8 cellular contexts compared by ENCODE assay signal in genomic region chr3:60555704-60556340, GRCh38.
DNase-seq lines count a peak whose midpoint lies in the region; ATAC-seq, FAIRE-seq and TF ChIP-seq lines count a peak whose summit lies in the region.

No MANE protein-coding gene starts in this region.

- TF ChIP-seq POLR2A in H1 (IDR thresholded peaks at IDR 0.05; ENCODE audit: control extremely low read depth in 1 of 2, low read depth in 2 of 2, low read length in 2 of 2): no peak

- H3K56ac ChIP-seq in H1 (replicated peaks; ENCODE audit: insufficient read length, low read depth, low read length): no peak overlapping the region

- H2AK5ac ChIP-seq in H1 (ENCODE audit: low read depth, low read length): no peak overlapping the region

- H3K4me1 ChIP-seq in DOHH2 (ENCODE audit: control insufficient read depth, low read length) (peaks cover 64% of the 10 kb centered on the region), H1 (replicated peaks in 1 of 4; ENCODE audit: control insufficient read depth in 3 of 4, insufficient read depth in 4 of 4, low read length in 3 of 4) (peaks cover 0 to 15% (median 9%) of the 10 kb centered on the region in 4 experiments; a peak in 4 of 7 replicates)

- H3K27me3 ChIP-seq in DOHH2 (ENCODE audit: control insufficient read depth, low read length) (no peaks in the 10 kb centered on the region), H1 (replicated peaks in 1 of 4; ENCODE audit: control insufficient read depth in 3 of 4, extremely low read depth in 1 of 4, insufficient read depth in 3 of 4, low read length in 3 of 4) (no peaks in the 10 kb centered on the region; a peak in 1 of 7 replicates)

- H3K79me2 ChIP-seq in DOHH2 (ENCODE audit: control insufficient read depth, low read length) (no peaks in the 10 kb centered on the region), H1 (ENCODE audit: control insufficient read depth in 1 of 2, insufficient read depth in 2 of 2, low read length in 2 of 2) (no peaks in the 10 kb centered on the region)

- no peaks in the 10 kb centered on the region for H3K79me1 ChIP-seq in H1 (ENCODE audit: low read depth, low read length)

- H4K8ac ChIP-seq in H1 (ENCODE audit: extremely low read depth, insufficient read depth, low read length): no peak overlapping the region

- H2BK12ac ChIP-seq in H1 (ENCODE audit: low read depth, low read length): no peak overlapping the region

- peaks cover 20% of the 10 kb centered on the region for H3F3A ChIP-seq in DOHH2 (ENCODE audit: control insufficient read depth, insufficient read depth)

- H2AFZ ChIP-seq in H1 (ENCODE audit: low read length): no peak overlapping the region

- peak in 1 of 2 experiments; percentile 82 for DNase-seq in H1 (ENCODE audit: low read depth in 1 of 2, low spot score in 2 of 2)
- no peak for DNase-seq in NCI-H2029 (lab: John Stamatoyannopoulos, UW)
- DNase-seq in frontal cortex (ENCODE audit: low spot score in 2 of 2): no peak
- DNase-seq in NCI-H2227 (lab: John Stamatoyannopoulos, UW; ENCODE audit: unreplicated experiment): no peak
- DNase-seq in NCI-H524 treated with DMSO at 0.1 percent for 48 hours (lab: John Stamatoyannopoulos, UW): no peak

- H3K9me3 ChIP-seq in DOHH2 (ENCODE audit: control insufficient read depth, insufficient read depth, low read length): peaks cover 3% of the 10 kb centered on the region; the same call in 1 of the 2 replicates
- no peaks in the 10 kb centered on the region; a peak in 1 of 4 replicates for H3K9me3 ChIP-seq in H1 (ENCODE audit: insufficient read depth in 2 of 2, low read depth in 1 of 2, low read length in 1 of 2)

- peak overlapping the region; percentile 71 for H3K4me2 ChIP-seq in DOHH2 (ENCODE audit: low read length)
- H3K4me2 ChIP-seq in H1 (ENCODE audit: insufficient read depth in 1 of 2, low read depth in 2 of 2, low read length in 2 of 2): peak overlapping the region; percentile 26 to 41; a peak in 2 of 4 replicates

- no peak overlapping the region for H2BK15ac ChIP-seq in H1 (ENCODE audit: low read length)

- POLR2A ChIA-PET in H1 (lab: Charles Lee; ENCODE audit: partially characterized antibody): interaction anchor here (0.8 to 1.6 kb wide), 2 partner anchors 10 to 19 kb away, joined by 3 read pairs; no protein-coding TSS in a partner anchor

- H4K5ac ChIP-seq in H1 (ENCODE audit: insufficient read length, low read depth, low read length): no peak overlapping the region

- no peak overlapping the region for H4K91ac ChIP-seq in H1 (replicated peaks; ENCODE audit: insufficient read length, low read length)

- no peak for TF ChIP-seq CTCF in DOHH2 (IDR thresholded peaks at IDR 0.05; ENCODE audit: low read depth, low read length, poor library complexity, severe bottlenecking)
- no peak for TF ChIP-seq CTCF in H1 (IDR thresholded peaks at IDR 0.05; ENCODE audit: control extremely low read depth in 1 of 3, insufficient read depth in 1 of 3, low read depth in 1 of 3, low read length in 3 of 3)

- H3K9ac ChIP-seq in H1 (replicated peaks in 1 of 4; ENCODE audit: extremely low read depth in 1 of 4, low read depth in 3 of 4, low read length in 3 of 4): no peak overlapping the region

- no peak overlapping the region for H2BK120ac ChIP-seq in H1 (replicated peaks; ENCODE audit: low read depth, low read length)

- 11% methylated on average over 4 of the region's 4 CpGs; no CpG with 5 or more reads in 1 of the 2 experiments for WGBS in H1 (ENCODE audit: extremely low coverage in 1 of 2, insufficient coverage in 1 of 2, insufficient read length in 1 of 2, insufficient replicate concordance in 2 of 2, low coverage in 1 of 2, low lambda C conversion rate in 2 of 2, missing lambda C conversion rate in 1 of 2), 2 experiments

- TF ChIP-seq EP300 in H1 (IDR thresholded peaks at IDR 0.05; ENCODE audit: borderline replicate concordance in 1 of 2, low read depth in 2 of 2, low read length in 2 of 2): no peak

- peak overlapping the region; percentile 90 for H3K27ac ChIP-seq in DOHH2 (ENCODE audit: low read depth, low read length)
- H3K27ac ChIP-seq in H1 (ENCODE audit: low read depth, low read length): no peak overlapping the region

- CTCF ChIA-PET in H1 (lab: Charles Lee; ENCODE audit: partially characterized antibody): interaction anchor here (0.6 to 1.4 kb wide), 4 partner anchors 22 to 697 kb away, joined by 3 to 4 read pairs (median 4); no protein-coding TSS in a partner anchor

- H4K20me1 ChIP-seq in DOHH2 (ENCODE audit: control insufficient read depth, insufficient read depth, low read depth, low read length) (no peaks in the 10 kb centered on the region), H1 (replicated peaks in 1 of 2; ENCODE audit: control insufficient read depth in 1 of 2, insufficient read depth in 2 of 2, low read length in 2 of 2) (no peaks in the 10 kb centered on the region)

- H3K23me2 ChIP-seq in H1 (ENCODE audit: low read depth, low read length): no peaks in the 10 kb centered on the region

- no peak overlapping the region for H2BK20ac ChIP-seq in H1 (ENCODE audit: low read length)

- H2BK5ac ChIP-seq in H1 (ENCODE audit: low read depth, low read length): no peak overlapping the region

- H3K4ac ChIP-seq in H1 (replicated peaks; ENCODE audit: insufficient read length, low read depth, low read length): no peak overlapping the region

- H3K23ac ChIP-seq in H1 (ENCODE audit: insufficient read length): no peak overlapping the region

- ATAC-seq in GM21360 (IDR thresholded peaks at IDR 0.05; ENCODE audit: unreplicated experiment): peak; percentile 88
- ATAC-seq in HG03196 (IDR thresholded peaks at IDR 0.05; ENCODE audit: unreplicated experiment): peak; percentile 92

- no peak overlapping the region for H3K18ac ChIP-seq in H1 (ENCODE audit: extremely low read depth, low read length)

- no peaks in the 10 kb centered on the region for H3K36me3 ChIP-seq in DOHH2 (ENCODE audit: control insufficient read depth, low read length)
- H3K36me3 ChIP-seq in H1 (ENCODE audit: control insufficient read depth in 2 of 4, insufficient read depth in 4 of 4, low read length in 3 of 4): peaks cover 0 to 3% (median 0%) of the 10 kb centered on the region in 4 experiments; a peak in 1 of 8 replicates

- H3K14ac ChIP-seq in H1 (ENCODE audit: insufficient read length): no peak overlapping the region

- no peaks in the 10 kb centered on the region for H3K9me2 ChIP-seq in DOHH2 (replicated peaks; ENCODE audit: control insufficient read depth, low read length)

- FAIRE-seq in H1 (lab: Jason Lieb, UNC) (peak; percentile 78), frontal cortex (lab: Jason Lieb, UNC) (no peak)

- H3K4me3 ChIP-seq in DOHH2 (ENCODE audit: low read length): peak overlapping the region; percentile 46
- H3K4me3 ChIP-seq in H1 (ENCODE audit: extremely low read depth in 1 of 4, insufficient read depth in 2 of 4, low read depth in 3 of 4, low read length in 4 of 4): no peak overlapping the region

- 0 out of 4 replicates have a peak, but pooled peaks of 1 of the 2 experiments have one; percentile 6 for TF ChIP-seq RAD21 in H1 (IDR thresholded peaks at IDR 0.05 in 1 of 2, conservative IDR thresholded peaks at IDR 0.05 in 1 of 2; ENCODE audit: low read depth in 2 of 2, low read length in 2 of 2)

TF ChIP-seq in H1, 55 proteins besides CTCF, POLR2A, EP300 and RAD21:
- TF ChIP-seq CHD1 (IDR thresholded peaks at IDR 0.05; ENCODE audit: low read depth, low read length): no peak
- no peak for TF ChIP-seq GTF2F1 (IDR thresholded peaks at IDR 0.05; ENCODE audit: borderline replicate concordance, low read depth, low read length)
- TF ChIP-seq CBX8 (IDR thresholded peaks at IDR 0.05; ENCODE audit: borderline replicate concordance, low read depth, low read length): no peak
- TF ChIP-seq, protein P1, sequence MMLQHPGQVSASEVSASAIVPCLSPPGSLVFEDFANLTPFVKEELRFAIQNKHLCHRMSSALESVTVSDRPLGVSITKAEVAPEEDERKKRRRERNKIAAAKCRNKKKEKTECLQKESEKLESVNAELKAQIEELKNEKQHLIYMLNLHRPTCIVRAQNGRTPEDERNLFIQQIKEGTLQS (IDR thresholded peaks at IDR 0.05; ENCODE audit: insufficient read depth, low read depth, low read length): peak; percentile 48; the same call in 1 of the 2 replicates
- TF ChIP-seq TEAD4 (IDR thresholded peaks at IDR 0.05; ENCODE audit: low read depth, low read length): peak; percentile 48; the same call in 1 of the 2 replicates
- peak; percentile 67 for TF ChIP-seq E2F6 (IDR thresholded peaks at IDR 0.05)
- peak; percentile 85 for TF ChIP-seq MAX (IDR thresholded peaks at IDR 0.05)
- no peak for TF ChIP-seq EGR1 (IDR thresholded peaks at IDR 0.05; ENCODE audit: borderline replicate concordance, low read depth, low read length)
- TF ChIP-seq, protein P2, sequence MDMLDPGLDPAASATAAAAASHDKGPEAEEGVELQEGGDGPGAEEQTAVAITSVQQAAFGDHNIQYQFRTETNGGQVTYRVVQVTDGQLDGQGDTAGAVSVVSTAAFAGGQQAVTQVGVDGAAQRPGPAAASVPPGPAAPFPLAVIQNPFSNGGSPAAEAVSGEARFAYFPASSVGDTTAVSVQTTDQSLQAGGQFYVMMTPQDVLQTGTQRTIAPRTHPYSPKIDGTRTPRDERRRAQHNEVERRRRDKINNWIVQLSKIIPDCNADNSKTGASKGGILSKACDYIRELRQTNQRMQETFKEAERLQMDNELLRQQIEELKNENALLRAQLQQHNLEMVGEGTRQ (IDR thresholded peaks at IDR 0.05; ENCODE audit: low read length): peak; percentile 80
